In genomic region chr19:35040826-35041547, GRCh38 we compare ENCODE assay signal across 1 cellular context.
TF ChIP-seq lines count a peak whose summit lies in the region.

No MANE protein-coding gene starts in this region.

TF ChIP-seq in HepG2, 621 proteins besides CTCF, POLR2A, EP300 and RAD21 (continued from another document and continues in another):
- TF ChIP-seq ZNF230 (CRISPR knock-in tag; IDR thresholded peaks at IDR 0.05): no peak; the same call in 1 of the 2 replicates
- TF ChIP-seq BRCA1 (CRISPR knock-in tag; IDR thresholded peaks at IDR 0.05): no peak
- no peak for TF ChIP-seq GLI4 (CRISPR knock-in tag; IDR thresholded peaks at IDR 0.05; ENCODE audit: borderline replicate concordance)
- TF ChIP-seq RFX1 (IDR thresholded peaks at IDR 0.05): no peak
- TF ChIP-seq ZNF251 (CRISPR knock-in tag; IDR thresholded peaks at IDR 0.05): no peak
- TF ChIP-seq ZKSCAN1 (IDR thresholded peaks at IDR 0.05; ENCODE audit: low read length): no peak
- TF ChIP-seq RCOR2 (CRISPR knock-in tag; IDR thresholded peaks at IDR 0.05): peak; percentile 80
- TF ChIP-seq NR2C2 (CRISPR knock-in tag; IDR thresholded peaks at IDR 0.05; ENCODE audit: borderline replicate concordance): peak; percentile 76
- no peak for TF ChIP-seq TRIM22 (IDR thresholded peaks at IDR 0.05)
- TF ChIP-seq, protein P1, sequence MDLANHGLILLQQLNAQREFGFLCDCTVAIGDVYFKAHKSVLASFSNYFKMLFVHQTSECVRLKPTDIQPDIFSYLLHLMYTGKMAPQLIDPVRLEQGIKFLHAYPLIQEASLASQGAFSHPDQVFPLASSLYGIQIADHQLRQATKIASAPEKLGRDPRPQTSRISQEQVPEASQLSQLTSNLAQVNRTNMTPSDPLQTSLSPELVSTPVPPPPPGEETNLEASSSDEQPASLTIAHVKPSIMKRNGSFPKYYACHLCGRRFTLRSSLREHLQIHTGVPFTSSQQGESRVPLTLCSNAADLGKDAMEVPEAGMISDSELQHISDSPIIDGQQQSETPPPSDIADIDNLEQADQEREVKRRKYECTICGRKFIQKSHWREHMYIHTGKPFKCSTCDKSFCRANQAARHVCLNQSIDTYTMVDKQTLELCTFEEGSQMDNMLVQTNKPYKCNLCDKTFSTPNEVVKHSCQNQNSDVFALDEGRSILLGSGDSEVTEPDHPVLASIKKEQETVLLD (CRISPR knock-in tag; IDR thresholded peaks at IDR 0.05; ENCODE audit: low read depth): peak; percentile 68; the same call in 1 of the 2 replicates
- peak; percentile 45; the same call in 1 of the 2 replicates for TF ChIP-seq PRMT3 (CRISPR knock-in tag; IDR thresholded peaks at IDR 0.05; ENCODE audit: borderline replicate concordance, low read depth)
- peak; percentile 90 for TF ChIP-seq GABPB1 (CRISPR knock-in tag; IDR thresholded peaks at IDR 0.05)
- peak; percentile 99 for TF ChIP-seq HNRNPL (IDR thresholded peaks at IDR 0.05; ENCODE audit: low read depth, low read length)
- TF ChIP-seq, protein P2, sequence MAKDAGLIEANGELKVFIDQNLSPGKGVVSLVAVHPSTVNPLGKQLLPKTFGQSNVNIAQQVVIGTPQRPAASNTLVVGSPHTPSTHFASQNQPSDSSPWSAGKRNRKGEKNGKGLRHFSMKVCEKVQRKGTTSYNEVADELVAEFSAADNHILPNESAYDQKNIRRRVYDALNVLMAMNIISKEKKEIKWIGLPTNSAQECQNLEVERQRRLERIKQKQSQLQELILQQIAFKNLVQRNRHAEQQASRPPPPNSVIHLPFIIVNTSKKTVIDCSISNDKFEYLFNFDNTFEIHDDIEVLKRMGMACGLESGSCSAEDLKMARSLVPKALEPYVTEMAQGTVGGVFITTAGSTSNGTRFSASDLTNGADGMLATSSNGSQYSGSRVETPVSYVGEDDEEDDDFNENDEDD (CRISPR knock-in tag; IDR thresholded peaks at IDR 0.05; ENCODE audit: borderline replicate concordance): peak; percentile 85; the same call in 1 of the 2 replicates
- TF ChIP-seq, protein P3, sequence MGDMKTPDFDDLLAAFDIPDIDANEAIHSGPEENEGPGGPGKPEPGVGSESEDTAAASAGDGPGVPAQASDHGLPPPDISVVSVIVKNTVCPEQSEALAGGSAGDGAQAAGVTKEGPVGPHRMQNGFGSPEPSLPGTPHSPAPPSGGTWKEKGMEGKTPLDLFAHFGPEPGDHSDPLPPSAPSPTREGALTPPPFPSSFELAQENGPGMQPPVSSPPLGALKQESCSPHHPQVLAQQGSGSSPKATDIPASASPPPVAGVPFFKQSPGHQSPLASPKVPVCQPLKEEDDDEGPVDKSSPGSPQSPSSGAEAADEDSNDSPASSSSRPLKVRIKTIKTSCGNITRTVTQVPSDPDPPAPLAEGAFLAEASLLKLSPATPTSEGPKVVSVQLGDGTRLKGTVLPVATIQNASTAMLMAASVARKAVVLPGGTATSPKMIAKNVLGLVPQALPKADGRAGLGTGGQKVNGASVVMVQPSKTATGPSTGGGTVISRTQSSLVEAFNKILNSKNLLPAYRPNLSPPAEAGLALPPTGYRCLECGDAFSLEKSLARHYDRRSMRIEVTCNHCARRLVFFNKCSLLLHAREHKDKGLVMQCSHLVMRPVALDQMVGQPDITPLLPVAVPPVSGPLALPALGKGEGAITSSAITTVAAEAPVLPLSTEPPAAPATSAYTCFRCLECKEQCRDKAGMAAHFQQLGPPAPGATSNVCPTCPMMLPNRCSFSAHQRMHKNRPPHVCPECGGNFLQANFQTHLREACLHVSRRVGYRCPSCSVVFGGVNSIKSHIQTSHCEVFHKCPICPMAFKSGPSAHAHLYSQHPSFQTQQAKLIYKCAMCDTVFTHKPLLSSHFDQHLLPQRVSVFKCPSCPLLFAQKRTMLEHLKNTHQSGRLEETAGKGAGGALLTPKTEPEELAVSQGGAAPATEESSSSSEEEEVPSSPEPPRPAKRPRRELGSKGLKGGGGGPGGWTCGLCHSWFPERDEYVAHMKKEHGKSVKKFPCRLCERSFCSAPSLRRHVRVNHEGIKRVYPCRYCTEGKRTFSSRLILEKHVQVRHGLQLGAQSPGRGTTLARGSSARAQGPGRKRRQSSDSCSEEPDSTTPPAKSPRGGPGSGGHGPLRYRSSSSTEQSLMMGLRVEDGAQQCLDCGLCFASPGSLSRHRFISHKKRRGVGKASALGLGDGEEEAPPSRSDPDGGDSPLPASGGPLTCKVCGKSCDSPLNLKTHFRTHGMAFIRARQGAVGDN (CRISPR knock-in tag; IDR thresholded peaks at IDR 0.05): peak; percentile 95
- TF ChIP-seq, protein P4, sequence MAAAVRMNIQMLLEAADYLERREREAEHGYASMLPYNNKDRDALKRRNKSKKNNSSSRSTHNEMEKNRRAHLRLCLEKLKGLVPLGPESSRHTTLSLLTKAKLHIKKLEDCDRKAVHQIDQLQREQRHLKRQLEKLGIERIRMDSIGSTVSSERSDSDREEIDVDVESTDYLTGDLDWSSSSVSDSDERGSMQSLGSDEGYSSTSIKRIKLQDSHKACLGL (CRISPR knock-in tag; IDR thresholded peaks at IDR 0.05): peak; percentile 82
- TF ChIP-seq ZNF292 (CRISPR knock-in tag; IDR thresholded peaks at IDR 0.05; ENCODE audit: borderline replicate concordance, low read depth): peak; percentile 96
- peak; percentile 31; the same call in 1 of the 2 replicates for TF ChIP-seq FOXC1 (CRISPR knock-in tag; IDR thresholded peaks at IDR 0.05; ENCODE audit: borderline replicate concordance)
- TF ChIP-seq ZBTB37 (CRISPR knock-in tag; IDR thresholded peaks at IDR 0.05): peak; percentile 99
- TF ChIP-seq KDM2A (CRISPR knock-in tag; IDR thresholded peaks at IDR 0.05; ENCODE audit: borderline replicate concordance, low read depth): peak; percentile 77; the same call in 1 of the 2 replicates
- no peak for TF ChIP-seq SRSF1 (optimal IDR thresholded peaks at IDR 0.05; ENCODE audit: low read depth, low read length)
- TF ChIP-seq ZNF784 (CRISPR knock-in tag; IDR thresholded peaks at IDR 0.05; ENCODE audit: borderline replicate concordance): peak; percentile 87; the same call in 1 of the 2 replicates
- TF ChIP-seq PHB2 (IDR thresholded peaks at IDR 0.05; ENCODE audit: partially characterized antibody): no peak
- no peak for TF ChIP-seq MAFF (IDR thresholded peaks at IDR 0.05; ENCODE audit: low read depth, low read length)
- TF ChIP-seq, protein P5, sequence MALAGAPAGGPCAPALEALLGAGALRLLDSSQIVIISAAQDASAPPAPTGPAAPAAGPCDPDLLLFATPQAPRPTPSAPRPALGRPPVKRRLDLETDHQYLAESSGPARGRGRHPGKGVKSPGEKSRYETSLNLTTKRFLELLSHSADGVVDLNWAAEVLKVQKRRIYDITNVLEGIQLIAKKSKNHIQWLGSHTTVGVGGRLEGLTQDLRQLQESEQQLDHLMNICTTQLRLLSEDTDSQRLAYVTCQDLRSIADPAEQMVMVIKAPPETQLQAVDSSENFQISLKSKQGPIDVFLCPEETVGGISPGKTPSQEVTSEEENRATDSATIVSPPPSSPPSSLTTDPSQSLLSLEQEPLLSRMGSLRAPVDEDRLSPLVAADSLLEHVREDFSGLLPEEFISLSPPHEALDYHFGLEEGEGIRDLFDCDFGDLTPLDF (CRISPR knock-in tag; IDR thresholded peaks at IDR 0.05): peak; percentile 79
- TF ChIP-seq YEATS2 (CRISPR knock-in tag; IDR thresholded peaks at IDR 0.05; ENCODE audit: borderline replicate concordance): peak; percentile 62; the same call in 1 of the 2 replicates
- TF ChIP-seq MXD4 (CRISPR knock-in tag; IDR thresholded peaks at IDR 0.05): peak; percentile 55
- 0 out of 2 replicates have a peak, but pooled peaks have one; percentile 17 for TF ChIP-seq RFX5 (IDR thresholded peaks at IDR 0.05; ENCODE audit: low read depth, low read length)
- TF ChIP-seq IRF2 (CRISPR knock-in tag; IDR thresholded peaks at IDR 0.05): peak; percentile 94
- no peak for TF ChIP-seq RELA (CRISPR knock-in tag; IDR thresholded peaks at IDR 0.05)
- TF ChIP-seq ARNTL (CRISPR knock-in tag; IDR thresholded peaks at IDR 0.05): peak; percentile 97
- TF ChIP-seq SALL1 (CRISPR knock-in tag; IDR thresholded peaks at IDR 0.05): peak; percentile 90
- TF ChIP-seq EHMT2 (IDR thresholded peaks at IDR 0.05; ENCODE audit: borderline replicate concordance, low read depth, low read length): no peak
- TF ChIP-seq CC2D1A (CRISPR knock-in tag; IDR thresholded peaks at IDR 0.05): no peak
- TF ChIP-seq ZNF879 (CRISPR knock-in tag; IDR thresholded peaks at IDR 0.05): peak; percentile 90; the same call in 1 of the 2 replicates
- TF ChIP-seq HMG20A (CRISPR knock-in tag; IDR thresholded peaks at IDR 0.05; ENCODE audit: borderline replicate concordance): peak; percentile 88
- peak; percentile 61; the same call in 1 of the 2 replicates for TF ChIP-seq ZNF724P (CRISPR knock-in tag; IDR thresholded peaks at IDR 0.05; ENCODE audit: borderline replicate concordance)
- TF ChIP-seq ZNF776 (CRISPR knock-in tag; IDR thresholded peaks at IDR 0.05): peak; percentile 97
- TF ChIP-seq ZNF552 (CRISPR knock-in tag; IDR thresholded peaks at IDR 0.05; ENCODE audit: borderline replicate concordance): peak; percentile 90
- no peak for TF ChIP-seq AHR (CRISPR knock-in tag; IDR thresholded peaks at IDR 0.05)
- peak; percentile 27 for TF ChIP-seq U2AF1 (optimal IDR thresholded peaks at IDR 0.05; ENCODE audit: low read depth, low read length)
- no peak for TF ChIP-seq RFX3 (CRISPR knock-in tag; IDR thresholded peaks at IDR 0.05)
- peak; percentile 59; the same call in 1 of the 2 replicates for TF ChIP-seq TCF7 (IDR thresholded peaks at IDR 0.05; ENCODE audit: low read depth)
- TF ChIP-seq SMARCC2 (IDR thresholded peaks at IDR 0.05): no peak
- TF ChIP-seq MED13 (CRISPR knock-in tag; IDR thresholded peaks at IDR 0.05): peak; percentile 94
- TF ChIP-seq ZBTB39 (CRISPR knock-in tag; IDR thresholded peaks at IDR 0.05): peak; percentile 60; the same call in 1 of the 2 replicates
- TF ChIP-seq ZNF570 (CRISPR knock-in tag; IDR thresholded peaks at IDR 0.05; ENCODE audit: borderline replicate concordance): no peak
- TF ChIP-seq NCOA2 (CRISPR knock-in tag; IDR thresholded peaks at IDR 0.05): peak; percentile 92
- peak; percentile 76; the same call in 1 of the 2 replicates for TF ChIP-seq JUND (CRISPR knock-in tag; IDR thresholded peaks at IDR 0.05)
- no peak for TF ChIP-seq ZFP62 (CRISPR knock-in tag; IDR thresholded peaks at IDR 0.05)
- TF ChIP-seq, protein P6, sequence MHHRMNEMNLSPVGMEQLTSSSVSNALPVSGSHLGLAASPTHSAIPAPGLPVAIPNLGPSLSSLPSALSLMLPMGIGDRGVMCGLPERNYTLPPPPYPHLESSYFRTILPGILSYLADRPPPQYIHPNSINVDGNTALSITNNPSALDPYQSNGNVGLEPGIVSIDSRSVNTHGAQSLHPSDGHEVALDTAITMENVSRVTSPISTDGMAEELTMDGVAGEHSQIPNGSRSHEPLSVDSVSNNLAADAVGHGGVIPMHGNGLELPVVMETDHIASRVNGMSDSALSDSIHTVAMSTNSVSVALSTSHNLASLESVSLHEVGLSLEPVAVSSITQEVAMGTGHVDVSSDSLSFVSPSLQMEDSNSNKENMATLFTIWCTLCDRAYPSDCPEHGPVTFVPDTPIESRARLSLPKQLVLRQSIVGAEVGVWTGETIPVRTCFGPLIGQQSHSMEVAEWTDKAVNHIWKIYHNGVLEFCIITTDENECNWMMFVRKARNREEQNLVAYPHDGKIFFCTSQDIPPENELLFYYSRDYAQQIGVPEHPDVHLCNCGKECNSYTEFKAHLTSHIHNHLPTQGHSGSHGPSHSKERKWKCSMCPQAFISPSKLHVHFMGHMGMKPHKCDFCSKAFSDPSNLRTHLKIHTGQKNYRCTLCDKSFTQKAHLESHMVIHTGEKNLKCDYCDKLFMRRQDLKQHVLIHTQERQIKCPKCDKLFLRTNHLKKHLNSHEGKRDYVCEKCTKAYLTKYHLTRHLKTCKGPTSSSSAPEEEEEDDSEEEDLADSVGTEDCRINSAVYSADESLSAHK (CRISPR knock-in tag; IDR thresholded peaks at IDR 0.05; ENCODE audit: borderline replicate concordance): no peak
- TF ChIP-seq SRF (IDR thresholded peaks at IDR 0.05; ENCODE audit: low read depth, low read length): no peak
